Comparison of ENCODE assay signal across 9 cellular contexts in the genomic region with DNA sequence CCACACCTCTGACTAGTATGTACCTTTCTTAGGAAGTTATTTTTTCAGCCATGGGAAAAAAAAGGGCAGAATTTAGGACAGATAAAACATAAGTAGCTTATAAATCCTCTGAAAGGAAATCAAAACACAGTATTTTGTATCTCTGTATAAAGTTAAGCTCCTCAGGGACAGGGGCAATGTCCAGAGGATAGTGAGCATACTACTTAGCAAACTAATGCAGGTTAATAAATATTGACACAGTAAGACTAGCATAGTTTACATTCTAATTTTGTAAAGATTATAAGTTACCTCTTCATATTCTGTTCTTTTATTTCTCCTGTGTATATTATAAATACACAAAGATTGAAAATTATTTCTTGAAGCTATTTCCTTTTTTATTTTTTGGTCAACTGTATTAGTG. TPM values are rescaled to one million over a fixed set of nuclear protein-coding genes. Genes with fewer than 3 reads are reported as not detected.
DNase-seq lines count a peak whose midpoint lies in the region; ATAC-seq, FAIRE-seq and TF ChIP-seq lines count a peak whose summit lies in the region.
"Had no signal": no experiment of that assay in that cellular context is flagged by ENCODE, and none has a peak within 500 bp of the region (broad histone marks: within the 10 kb centered on the region; RNA-seq: fewer than 3 reads in every experiment).

No MANE protein-coding gene starts in this region.

- TF ChIP-seq CTCF in PC-3 (conservative IDR thresholded peaks at IDR 0.05; ENCODE audit: low read depth, low read length): no peak
- TF ChIP-seq CTCF in endothelial cell of umbilical vein (IDR thresholded peaks at IDR 0.05; ENCODE audit: extremely low read depth in 1 of 2, insufficient read depth in 1 of 2, low read depth in 1 of 2, low read length in 2 of 2): no peak
- TF ChIP-seq CTCF in parathyroid adenoma (IDR thresholded peaks at IDR 0.05): no peak
- TF ChIP-seq CTCF in left lung (IDR thresholded peaks at IDR 0.05): no peak

- no TSS peak for BruUV-seq in PC-3 (replicated peaks; lab: Mats Ljungman, UMichigan)
- no TSS peak for BruUV-seq in endothelial cell of umbilical vein (replicated peaks; lab: Mats Ljungman, UMichigan)

- TF ChIP-seq POLR2A in endothelial cell of umbilical vein (IDR thresholded peaks at IDR 0.05; ENCODE audit: low read depth, low read length): no peak

- peak; percentile 76 for FAIRE-seq in G401.6 (lab: Jason Lieb, UNC)
- no peak for FAIRE-seq in endothelial cell of umbilical vein (lab: Jason Lieb, UNC)
- FAIRE-seq: GM12892 had no signal

- no peaks in the 10 kb centered on the region for H3K9me2 ChIP-seq in PC-3 (replicated peaks; ENCODE audit: low read length)

- peaks cover 63% of the 10 kb centered on the region for H4K20me1 ChIP-seq in PC-3 (ENCODE audit: low read length)
- H4K20me1 ChIP-seq in endothelial cell of umbilical vein (replicated peaks; ENCODE audit: control insufficient read depth, extremely low read depth, insufficient read depth, low read length): peaks cover 12% of the 10 kb centered on the region

- CTCF ChIA-PET in PC-3 (lab: Charles Lee): no interaction called here
- CTCF ChIA-PET in endothelial cell of umbilical vein (lab: Charles Lee): no interaction called here

- H2AFZ ChIP-seq in PC-3 (ENCODE audit: low read length) (no peak overlapping the region), endothelial cell of umbilical vein (ENCODE audit: low read depth, low read length) (no peak overlapping the region), parathyroid adenoma (no peak overlapping the region)

- no peaks in the 10 kb centered on the region for H3K9me1 ChIP-seq in endothelial cell of umbilical vein (replicated peaks; ENCODE audit: control insufficient read depth, extremely low read depth, insufficient read depth, low read length)

- H3K27me3 ChIP-seq in PC-3 (ENCODE audit: low read length) (no peaks in the 10 kb centered on the region), endothelial cell of umbilical vein (ENCODE audit: control insufficient read depth in 2 of 2, insufficient read depth in 2 of 2, low read length in 2 of 2) (no peaks in the 10 kb centered on the region), parathyroid adenoma (ENCODE audit: control insufficient read depth, insufficient read depth, low read length) (no peaks in the 10 kb centered on the region), left lung (no peaks in the 10 kb centered on the region)

- DNase-seq in PC-3: peak; percentile 13
- DNase-seq in endothelial cell of umbilical vein (ENCODE audit: low read depth, low spot score): no peak
- no peak for DNase-seq in left lung
- no peak for DNase-seq in hippocampal formation (lab: John Stamatoyannopoulos, UW)
- DNase-seq: HCEC 1CT had no signal

- H3K36me3 ChIP-seq in PC-3 (ENCODE audit: low read depth, low read length) (peaks cover 8% of the 10 kb centered on the region; the same call in 1 of the 2 replicates), endothelial cell of umbilical vein (ENCODE audit: control insufficient read depth in 2 of 2, extremely low read depth in 1 of 2, insufficient read depth in 2 of 2, low read length in 2 of 2) (no peaks in the 10 kb centered on the region), parathyroid adenoma (ENCODE audit: control insufficient read depth, insufficient read depth, low read length) (no peaks in the 10 kb centered on the region), left lung (no peaks in the 10 kb centered on the region)

- H3K4me1 ChIP-seq in PC-3 (ENCODE audit: insufficient read depth, low read length) (peaks cover 31% of the 10 kb centered on the region), endothelial cell of umbilical vein (ENCODE audit: control insufficient read depth, extremely low read depth, insufficient read depth, low read length) (peaks cover 16% of the 10 kb centered on the region), parathyroid adenoma (no peaks in the 10 kb centered on the region), left lung (peaks cover 17 to 40% of the 10 kb centered on the region in 2 donors)

- no peak overlapping the region for H3K27ac ChIP-seq in PC-3 (ENCODE audit: low read length)
- no peak overlapping the region for H3K27ac ChIP-seq in endothelial cell of umbilical vein (ENCODE audit: insufficient read depth, low read depth, low read length)
- no peak overlapping the region for H3K27ac ChIP-seq in parathyroid adenoma
- H3K27ac ChIP-seq in left lung: no peak overlapping the region

- H3K9me3 ChIP-seq in PC-3 (ENCODE audit: low read length) (no peaks in the 10 kb centered on the region), endothelial cell of umbilical vein (replicated peaks; ENCODE audit: control insufficient read depth, insufficient read depth, low read length) (no peaks in the 10 kb centered on the region), parathyroid adenoma (ENCODE audit: control insufficient read depth, low read length) (no peaks in the 10 kb centered on the region), left lung (no peaks in the 10 kb centered on the region)

- peak overlapping the region; percentile 91 for H3K4me3 ChIP-seq in PC-3 (ENCODE audit: low read length)
- H3K4me3 ChIP-seq in endothelial cell of umbilical vein (replicated peaks in 1 of 3; ENCODE audit: insufficient read depth in 1 of 3, low read depth in 1 of 3, low read length in 3 of 3): peak overlapping the region in 2 of 3 experiments; percentile 10 to 85
- peak overlapping the region; percentile 79 for H3K4me3 ChIP-seq in parathyroid adenoma (ENCODE audit: low read depth, low read length)
- H3K4me3 ChIP-seq in left lung: peak overlapping the region in 1 of 2 donors; percentile 95

- H3K9ac ChIP-seq in PC-3 (ENCODE audit: low read length): peak overlapping the region; percentile 100; the same call in 1 of the 2 replicates
- H3K9ac ChIP-seq in endothelial cell of umbilical vein (replicated peaks; ENCODE audit: extremely low read depth, insufficient read depth, low read length): peak overlapping the region; percentile 98
- H3K9ac ChIP-seq in parathyroid adenoma: no peak overlapping the region

- ATAC-seq in PC-3: no peak
- ATAC-seq in left lung: no peak
- no peak for ATAC-seq in HG03439 (IDR thresholded peaks at IDR 0.05; ENCODE audit: unreplicated experiment)

- POLR2A ChIA-PET in PC-3 (lab: Charles Lee; ENCODE audit: unreplicated experiment) (no interaction called here), endothelial cell of umbilical vein (lab: Charles Lee) (no interaction called here)

- H3K4me2 ChIP-seq in PC-3 (ENCODE audit: low read length) (peak overlapping the region; percentile 94), endothelial cell of umbilical vein (ENCODE audit: insufficient read depth, low read length) (peak overlapping the region; percentile 89), parathyroid adenoma (ENCODE audit: low read length) (peak overlapping the region; percentile 86)

- dilution Hi-C loops in endothelial cell of umbilical vein (cut with MboI; ENCODE audit: extremely low pct_ligation_motif_present, low sequenced_read_pairs): no loop called here

- peaks cover 6% of the 10 kb centered on the region for H3F3A ChIP-seq in PC-3 (ENCODE audit: low read length, unreplicated experiment)

- intact Hi-C loops in PC-3 (cut with micrococcal nuclease) (loop anchor here (1.0 to 5.0 kb wide), 4 partner anchors 44 to 109 kb away; no protein-coding TSS in a partner anchor), endothelial cell of umbilical vein (cut with micrococcal nuclease) (no loop called here), left lung (cut with DNase I) (no loop called here)

- H3K79me2 ChIP-seq in PC-3 (ENCODE audit: low read length) (peaks cover 71% of the 10 kb centered on the region), endothelial cell of umbilical vein (ENCODE audit: control insufficient read depth, insufficient read depth, low read length) (peaks cover 70% of the 10 kb centered on the region), parathyroid adenoma (peaks cover 24% of the 10 kb centered on the region)

TF ChIP-seq in endothelial cell of umbilical vein, 7 proteins besides CTCF, POLR2A, EP300 and RAD21:
- no peak for TF ChIP-seq JUN (IDR thresholded peaks at IDR 0.05; ENCODE audit: borderline replicate concordance, insufficient read depth, insufficient read length, low read depth)
- no peak for TF ChIP-seq EZH2 (IDR thresholded peaks at IDR 0.05; ENCODE audit: borderline replicate concordance, low read depth, low read length, severe bottlenecking)
- no peak for TF ChIP-seq GATA2 (IDR thresholded peaks at IDR 0.05; ENCODE audit: insufficient read depth, insufficient read length, low read depth, low read length)
- TF ChIP-seq, protein P1, sequence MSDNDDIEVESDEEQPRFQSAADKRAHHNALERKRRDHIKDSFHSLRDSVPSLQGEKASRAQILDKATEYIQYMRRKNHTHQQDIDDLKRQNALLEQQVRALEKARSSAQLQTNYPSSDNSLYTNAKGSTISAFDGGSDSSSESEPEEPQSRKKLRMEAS (IDR thresholded peaks at IDR 0.05; ENCODE audit: insufficient read depth, insufficient read length): no peak
- TF ChIP-seq MYC (IDR thresholded peaks at IDR 0.05; ENCODE audit: low read depth, low read length): no peak
- no peak for TF ChIP-seq POLR2AphosphoS5 (IDR thresholded peaks at IDR 0.05; ENCODE audit: insufficient read depth, low read depth, low read length)
- TF ChIP-seq FOS (IDR thresholded peaks at IDR 0.05; ENCODE audit: borderline replicate concordance, insufficient read depth, low read length): no peak

RNA-seq across cellular contexts. Expression of a gene that starts 2.1 kb away (rescaled TPM):
- total RNA-seq in PC-3 (2014; rRNA removed) (59.5 and 61.2 TPM in 2 replicates), endothelial cell of umbilical vein (66.7 and 69.3 TPM in 2 replicates), left lung (10 to 100 TPM; 88.0 to 88.5 TPM)
- 6.9 and 8.5 TPM in 2 replicates for polyA plus RNA-seq in endothelial cell of umbilical vein
- 11.5 and 13.4 TPM in 2 replicates for polyA plus RNA-seq in endothelial cell of umbilical vein (2011; cell fraction: cytosol; rRNA removed)
- polyA plus RNA-seq in endothelial cell of umbilical vein (2011; cell fraction: nucleus; rRNA removed): 32.4 and 32.6 TPM in 2 replicates
- 20.9 and 27.3 TPM in 2 replicates for polyA plus RNA-seq in endothelial cell of umbilical vein (2012)
- polyA minus RNA-seq in endothelial cell of umbilical vein: 56.0 and 66.2 TPM in 2 replicates
- 68.3 TPM for polyA minus RNA-seq in endothelial cell of umbilical vein (2011; cell fraction: cytosol; rRNA and poly(A)+ RNA removed)
- 145 and 178 TPM in 2 replicates for polyA minus RNA-seq in endothelial cell of umbilical vein (2011; cell fraction: nucleus; rRNA and poly(A)+ RNA removed)
